8 cellular contexts compared by ENCODE assay signal in genomic region chr10:102641398-102641797, GRCh38. TPM values are rescaled to one million over a fixed set of nuclear protein-coding genes. Genes with fewer than 3 reads are reported as not detected.
DNase-seq lines count a peak whose midpoint lies in the region; ATAC-seq and TF ChIP-seq lines count a peak whose summit lies in the region.

No MANE protein-coding gene starts in this region.

- no peak for TF ChIP-seq CTCF in tibial nerve (IDR thresholded peaks at IDR 0.05)

- TF ChIP-seq POLR2A in tibial nerve (IDR thresholded peaks at IDR 0.05): no peak

- no peaks in the 10 kb centered on the region for H3K9me3 Mint-ChIP-seq in activated T-cell treated with anti-CD3 and anti-CD28 coated beads, Interleukin-2, amount 50 U/mL, for 72 hours
- no peaks in the 10 kb centered on the region for H3K9me3 Mint-ChIP-seq in activated T-helper 17 cell treated with anti-CD3 and anti-CD28 coated beads, Interleukin-2, amount 50 U/mL, for 72 hours

- peaks cover 8 to 9% of the 10 kb centered on the region in 2 donors for H3K36me3 Mint-ChIP-seq in activated T-cell treated with anti-CD3 and anti-CD28 coated beads, Interleukin-2, amount 50 U/mL, for 72 hours (ENCODE audit: insufficient read depth in 2 of 2)
- H3K36me3 Mint-ChIP-seq in activated T-helper 17 cell treated with anti-CD3 and anti-CD28 coated beads, Interleukin-2, amount 50 U/mL, for 72 hours (ENCODE audit: low read depth): peaks cover 20% of the 10 kb centered on the region

- no peak for DNase-seq in activated T-cell treated with anti-CD3 and anti-CD28 coated beads, Interleukin-2, amount 50 U/mL, for 72 hours
- DNase-seq in activated T-cell treated with anti-CD3 and anti-CD28 coated beads for 4 hours (no peak), tibial nerve (ENCODE audit: low spot score in 2 of 2) (no peak), D341Med (ENCODE audit: low spot score) (no peak)

- peak overlapping the region; percentile 94 for H3K27ac Mint-ChIP-seq in activated T-cell treated with anti-CD3 and anti-CD28 coated beads, Interleukin-2, amount 50 U/mL, for 72 hours
- peak overlapping the region; percentile 89 for H3K27ac Mint-ChIP-seq in activated T-helper 17 cell treated with anti-CD3 and anti-CD28 coated beads, Interleukin-2, amount 50 U/mL, for 72 hours

- H3K4me1 ChIP-seq in tibial nerve: peaks cover 0 to 5% (median 0%) of the 10 kb centered on the region in 4 donors

- H3K27me3 ChIP-seq in layer of hippocampus (ENCODE audit: control insufficient read depth, insufficient read depth, low read length) (no peaks in the 10 kb centered on the region), tibial nerve (no peaks in the 10 kb centered on the region)

- no peak for TF ChIP-seq EP300 in tibial nerve (IDR thresholded peaks at IDR 0.05)

- no peak for ATAC-seq in activated T-cell treated with anti-CD3 and anti-CD28 coated beads, Interleukin-2, amount 50 U/mL, for 72 hours (replicated peaks in 1 of 2)
- no peak for ATAC-seq in activated T-helper 17 cell treated with anti-CD3 and anti-CD28 coated beads, Interleukin-2, amount 50 U/mL, for 72 hours (replicated peaks)
- no peak for ATAC-seq in HG02870 (IDR thresholded peaks at IDR 0.05; ENCODE audit: unreplicated experiment)
- no peak for ATAC-seq in HG03095 (IDR thresholded peaks at IDR 0.05; ENCODE audit: unreplicated experiment)

- peak overlapping the region; percentile 20 to 98 (median 90) for H3K4me3 ChIP-seq in tibial nerve

- H3K27me3 Mint-ChIP-seq in activated T-cell treated with anti-CD3 and anti-CD28 coated beads, Interleukin-2, amount 50 U/mL, for 72 hours (ENCODE audit: low read depth): no peaks in the 10 kb centered on the region
- no peaks in the 10 kb centered on the region for H3K27me3 Mint-ChIP-seq in activated T-helper 17 cell treated with anti-CD3 and anti-CD28 coated beads, Interleukin-2, amount 50 U/mL, for 72 hours

- H3K4me1 Mint-ChIP-seq in activated T-cell treated with anti-CD3 and anti-CD28 coated beads, Interleukin-2, amount 50 U/mL, for 72 hours (ENCODE audit: low read depth): peaks cover 21% of the 10 kb centered on the region
- H3K4me1 Mint-ChIP-seq in activated T-helper 17 cell treated with anti-CD3 and anti-CD28 coated beads, Interleukin-2, amount 50 U/mL, for 72 hours: peaks cover 17% of the 10 kb centered on the region

- H3K9me3 ChIP-seq in tibial nerve: no peaks in the 10 kb centered on the region

- H3K27ac ChIP-seq in layer of hippocampus (ENCODE audit: low read depth, low read length) (peak overlapping the region; percentile 99), tibial nerve (peak overlapping the region; percentile 93 to 100 (median 99))

- WGBS in tibial nerve, 2 donors: 17 to 29% methylated on average over 7 of the region's 7 CpGs

- H3K36me3 ChIP-seq in tibial nerve: no peaks in the 10 kb centered on the region

- H3K4me3 Mint-ChIP-seq in activated T-cell treated with anti-CD3 and anti-CD28 coated beads, Interleukin-2, amount 50 U/mL, for 72 hours: peak overlapping the region; percentile 88 to 97
- H3K4me3 Mint-ChIP-seq in activated T-helper 17 cell treated with anti-CD3 and anti-CD28 coated beads, Interleukin-2, amount 50 U/mL, for 72 hours: peak overlapping the region; percentile 90

RNA-seq across cellular contexts. Expression of gene TRIM8, which starts 2.9 kb away (rescaled TPM):
- total RNA-seq in activated T-cell treated with anti-CD3 and anti-CD28 coated beads, Interleukin-2, amount 50 U/mL, for 72 hours: 10 to 100 TPM; 57.9 to 58.2 TPM
- 10 to 100 TPM; 60.0 to 73.9 TPM for total RNA-seq in activated T-helper 17 cell treated with anti-CD3 and anti-CD28 coated beads, Interleukin-2, amount 50 U/mL, for 72 hours
- total RNA-seq in tibial nerve: 100 to 1,000 TPM; 156 to 206 (median 157) TPM
